In genomic region chr15:57916695-57917094, GRCh38 we compare ENCODE assay signal across 30 cellular contexts.
"Had no signal": no experiment of that assay in that cellular context is flagged by ENCODE, and none has a peak within 500 bp of the region (broad histone marks: within the 10 kb centered on the region; RNA-seq: fewer than 3 reads in every experiment).

No MANE protein-coding gene starts in this region.

- ATAC-seq: activated CD4-positive, alpha-beta T cell treated with anti-CD3 and anti-CD28 coated beads for 36 hours; activated T-cell treated with anti-CD3 and anti-CD28 coated beads, Interleukin-2, amount 50 U/mL, for 72 hours; naive thymus-derived CD4-positive, alpha-beta T cell; sciatic nerve; stimulated activated memory B cell treated with anti-CD40 and anti-IgM and Interleukin-4, amounts not matched to agents 10 μg/mL and 1 μg/mL and 100 μg/mL, for 72 hours; stimulated activated naive CD8-positive, alpha-beta T cell treated with anti-CD3 and anti-CD28 coated beads, Interleukin-15, amount 100 ng/mL, for 72 hours had no signal

- H3K36me3 ChIP-seq: adrenal gland, cardiac muscle cell, gastrocnemius medialis, neural progenitor cell, thyroid gland, upper lobe of left lung had no signal

- H3K9me3 ChIP-seq: adrenal gland, gastrocnemius medialis, thyroid gland, upper lobe of left lung had no signal

- H2AFZ ChIP-seq: hepatocyte, neural progenitor cell had no signal

- DNase-seq: activated CD4-positive, alpha-beta T cell treated with anti-CD3 and anti-CD28 coated beads for 36 hours; activated CD4-positive, alpha-beta T cell treated with anti-CD3 and anti-CD28 coated beads, Interleukin-2, amount 50 U/mL, for 4 hours; activated CD4-positive, CD25-positive, alpha-beta regulatory T cell; activated naive CD4-positive, alpha-beta T cell treated with Interleukin-2 at 50 U/mL for 16 hours; activated naive CD8-positive, alpha-beta T cell treated with anti-CD3 and anti-CD28 coated beads for 36 hours; activated T-cell treated with anti-CD3 and anti-CD28 coated beads for 4 hours; activated T-cell treated with anti-CD3 and anti-CD28 coated beads, Interleukin-2, amount 50 U/mL, for 72 hours; aorta; dorsolateral prefrontal cortex; effector memory CD4-positive, alpha-beta T cell; gastrocnemius medialis; glutamatergic neuron; islet precursor cell; mammary epithelial cell; naive thymus-derived CD4-positive, alpha-beta T cell; occipital lobe; small intestine; stimulated activated CD4-positive, alpha-beta T cell treated with anti-CD3 and anti-CD28 coated beads, Interleukin-4, amount 100 ng/mL, for 4 hours; stimulated activated CD8-positive, alpha-beta memory T cell treated with anti-CD3 and anti-CD28 coated beads, Interleukin-4, amount 100 ng/mL, for 48 hours; stimulated activated naive CD8-positive, alpha-beta T cell treated with anti-CD3 and anti-CD28 coated beads, Interleukin-15, amount 100 ng/mL, for 72 hours; T-helper 1 cell; thyroid gland; upper lobe of left lung had no signal

- H3K27me3 ChIP-seq: adrenal gland, cardiac muscle cell, gastrocnemius medialis, hepatocyte, neural progenitor cell, thyroid gland, upper lobe of left lung had no signal

- H3K4me1 ChIP-seq: adrenal gland, neural progenitor cell had no signal

- H3K27ac ChIP-seq: adrenal gland, cardiac muscle cell, coronary artery, dorsolateral prefrontal cortex, gastrocnemius medialis, hepatocyte, neural progenitor cell, thyroid gland, upper lobe of left lung had no signal

- H3K4me2 ChIP-seq: hepatocyte, neural progenitor cell had no signal

- H3K4me3 ChIP-seq: adrenal gland, cardiac muscle cell, coronary artery, dorsolateral prefrontal cortex, gastrocnemius medialis, hepatocyte, neural progenitor cell, thyroid gland, upper lobe of left lung had no signal

- H3K79me2 ChIP-seq: hepatocyte had no signal

- H3K9ac ChIP-seq: neural progenitor cell had no signal
